Comparison of ENCODE assay signal across 29 cellular contexts in the genomic region with DNA sequence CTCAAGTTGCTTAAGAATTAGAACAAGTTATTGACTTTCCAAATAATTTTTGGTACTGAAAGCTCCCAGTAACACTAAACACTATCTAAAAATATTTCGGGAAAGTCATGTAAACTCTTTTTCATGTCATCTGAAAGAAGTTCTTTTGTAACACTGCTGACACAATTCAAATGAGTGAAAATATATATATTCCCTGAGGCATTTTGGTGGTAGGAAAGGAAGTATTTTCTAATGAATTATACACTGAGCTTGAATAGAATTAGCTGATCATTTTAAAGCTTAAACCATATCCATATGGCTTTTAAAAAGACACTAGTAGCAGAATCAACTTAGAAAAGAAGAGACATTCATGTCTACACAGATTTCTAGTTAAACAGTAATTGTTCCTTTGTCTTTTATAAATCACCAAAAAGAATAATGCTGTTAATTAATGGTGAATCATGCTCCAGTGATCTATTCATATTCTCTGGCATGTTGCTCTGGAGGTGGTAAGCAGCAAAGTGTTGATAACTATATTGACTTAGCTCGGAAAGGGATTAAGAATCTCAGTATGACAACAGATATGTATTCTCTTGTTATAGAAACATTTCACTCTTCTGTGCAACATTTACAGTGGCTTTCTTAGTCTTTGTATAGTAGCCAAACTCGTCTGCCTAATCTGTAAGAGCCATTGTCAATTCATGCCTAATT.
"Had no signal": no experiment of that assay in that cellular context is flagged by ENCODE, and none has a peak within 500 bp of the region (broad histone marks: within the 10 kb centered on the region; RNA-seq: fewer than 3 reads in every experiment).

No MANE protein-coding gene starts in this region.

- H3K36me3 ChIP-seq: pancreas, upper lobe of right lung had no signal

- H3K27ac ChIP-seq: heart right ventricle, left lung, lower lobe of right lung, pancreas, suprapubic skin, tibial artery, upper lobe of right lung had no signal

- ATAC-seq: activated naive CD8-positive, alpha-beta T cell treated with anti-CD3 and anti-CD28 coated beads, Interleukin-2, amount 50 U/mL, for 24 hours; activated T-cell treated with anti-CD3 and anti-CD28 coated beads, Interleukin-2, amount 50 U/mL, for 4 hours; activated T-helper 17 cell treated with anti-CD3 and anti-CD28 coated beads, Interleukin-2, amount 50 U/mL, for 72 hours; heart right ventricle; left lung; lower lobe of right lung; naive thymus-derived CD8-positive, alpha-beta T cell; pancreas; right cardiac atrium; upper lobe of right lung had no signal

- H3K9me3 Mint-ChIP-seq: activated naive CD4-positive, alpha-beta T cell treated with anti-CD3 and anti-CD28 coated beads, Interleukin-2, amount 50 U/mL, for 24 hours; activated T-cell treated with anti-CD3 and anti-CD28 coated beads, Interleukin-2, amount 50 U/mL, for 4 hours; activated T-helper 17 cell treated with anti-CD3 and anti-CD28 coated beads, Interleukin-2, amount 50 U/mL, for 72 hours; central memory CD8-positive, alpha-beta T cell; neural crest cell had no signal

- H3K4me1 ChIP-seq: heart right ventricle, left lung, lower lobe of right lung, pancreas, suprapubic skin, tibial artery, upper lobe of right lung had no signal

- H3K4me3 Mint-ChIP-seq: activated CD4-positive, alpha-beta memory T cell treated with anti-CD3 and anti-CD28 coated beads, Interleukin-2, amount 10 ng/mL, durations not matched to agents 7 days and 5 days; activated CD4-positive, alpha-beta T cell treated with anti-CD3 and anti-CD28 coated beads, Interleukin-2, amount 10 ng/mL, durations not matched to agents 7 days and 5 days; activated naive CD4-positive, alpha-beta T cell treated with anti-CD3 and anti-CD28 coated beads, Interleukin-2, amount 50 U/mL, for 24 hours; activated naive CD8-positive, alpha-beta T cell treated with anti-CD3 and anti-CD28 coated beads, Interleukin-2, amount 50 U/mL, for 24 hours; activated T-cell treated with anti-CD3 and anti-CD28 coated beads, Interleukin-2, amount 50 U/mL, for 4 hours; activated T-helper 17 cell treated with anti-CD3 and anti-CD28 coated beads, Interleukin-2, amount 50 U/mL, for 72 hours; central memory CD8-positive, alpha-beta T cell; naive thymus-derived CD8-positive, alpha-beta T cell; neural crest cell had no signal

- H3K4me1 Mint-ChIP-seq: activated CD4-positive, alpha-beta memory T cell treated with anti-CD3 and anti-CD28 coated beads, Interleukin-2, amount 10 ng/mL, durations not matched to agents 7 days and 5 days; activated CD4-positive, alpha-beta T cell treated with anti-CD3 and anti-CD28 coated beads, Interleukin-2, amount 10 ng/mL, durations not matched to agents 7 days and 5 days; activated naive CD4-positive, alpha-beta T cell treated with anti-CD3 and anti-CD28 coated beads, Interleukin-2, amount 50 U/mL, for 24 hours; activated naive CD8-positive, alpha-beta T cell treated with anti-CD3 and anti-CD28 coated beads, Interleukin-2, amount 50 U/mL, for 24 hours had no signal

- DNase-seq: activated CD4-positive, alpha-beta memory T cell treated with anti-CD3 and anti-CD28 coated beads, Interleukin-2, amount 10 ng/mL, durations not matched to agents 7 days and 5 days; activated CD4-positive, alpha-beta T cell treated with anti-CD3 and anti-CD28 coated beads, Interleukin-2, amount 10 ng/mL, durations not matched to agents 7 days and 5 days; activated CD4-positive, CD25-positive, alpha-beta regulatory T cell treated with anti-CD3 and anti-CD28 coated beads, Interleukin-2, amount 50 U/mL, for 72 hours; activated CD8-positive, alpha-beta memory T cell treated with anti-CD3 and anti-CD28 coated beads, Interleukin-2, amount 50 U/mL, for 48 hours; activated gamma-delta T cell treated with Interleukin-2 at 50 U/mL for 16 hours; activated naive CD8-positive, alpha-beta T cell treated with anti-CD3 and anti-CD28 coated beads, Interleukin-2, amount 50 U/mL, for 24 hours; activated T-cell treated with anti-CD3 and anti-CD28 coated beads, Interleukin-2, amount 50 U/mL, for 4 hours; amygdala; dermis blood vessel endothelial cell; effector CD4-positive, alpha-beta T cell; heart right ventricle; left lung; lower lobe of right lung; mesenchymal stem cell; naive thymus-derived CD8-positive, alpha-beta T cell; nucleus accumbens; pancreas; right cardiac atrium; stimulated activated CD4-positive, alpha-beta T cell treated with anti-CD3 and anti-CD28 coated beads, Interleukin-15, amount 100 ng/mL, for 24 hours; stimulated activated CD4-positive, alpha-beta T cell treated with anti-CD3 and anti-CD28 coated beads, Interleukin-2, amount 100 ng/mL, for 24 hours; stimulated activated naive CD4-positive, alpha-beta T cell; T-helper 2 cell; tibial artery; upper lobe of right lung had no signal

- H3K27me3 Mint-ChIP-seq: activated CD4-positive, alpha-beta memory T cell treated with anti-CD3 and anti-CD28 coated beads, Interleukin-2, amount 10 ng/mL, durations not matched to agents 7 days and 5 days; activated CD4-positive, alpha-beta T cell treated with anti-CD3 and anti-CD28 coated beads, Interleukin-2, amount 10 ng/mL, durations not matched to agents 7 days and 5 days; activated naive CD4-positive, alpha-beta T cell treated with anti-CD3 and anti-CD28 coated beads, Interleukin-2, amount 50 U/mL, for 24 hours; activated naive CD8-positive, alpha-beta T cell treated with anti-CD3 and anti-CD28 coated beads, Interleukin-2, amount 50 U/mL, for 24 hours; activated T-helper 17 cell treated with anti-CD3 and anti-CD28 coated beads, Interleukin-2, amount 50 U/mL, for 72 hours; central memory CD8-positive, alpha-beta T cell had no signal

- H3K9me3 ChIP-seq: lower lobe of right lung, pancreas, suprapubic skin, upper lobe of right lung had no signal

- H3K27ac Mint-ChIP-seq: activated CD4-positive, alpha-beta memory T cell treated with anti-CD3 and anti-CD28 coated beads, Interleukin-2, amount 10 ng/mL, durations not matched to agents 7 days and 5 days; activated CD4-positive, alpha-beta T cell treated with anti-CD3 and anti-CD28 coated beads, Interleukin-2, amount 10 ng/mL, durations not matched to agents 7 days and 5 days; activated naive CD4-positive, alpha-beta T cell treated with anti-CD3 and anti-CD28 coated beads, Interleukin-2, amount 50 U/mL, for 24 hours; activated naive CD8-positive, alpha-beta T cell treated with anti-CD3 and anti-CD28 coated beads, Interleukin-2, amount 50 U/mL, for 24 hours; activated T-helper 17 cell treated with anti-CD3 and anti-CD28 coated beads, Interleukin-2, amount 50 U/mL, for 72 hours; naive thymus-derived CD8-positive, alpha-beta T cell had no signal

- H3K4me3 ChIP-seq: heart right ventricle, left lung, lower lobe of right lung, pancreas, suprapubic skin, tibial artery, upper lobe of right lung had no signal

- H3K27me3 ChIP-seq: heart right ventricle, left lung, pancreas, suprapubic skin, tibial artery, upper lobe of right lung had no signal
